In genomic region chr13:28582225-28582891, GRCh38 we compare ENCODE assay signal across 14 cellular contexts.
DNase-seq lines count a peak whose midpoint lies in the region; ATAC-seq, FAIRE-seq and TF ChIP-seq lines count a peak whose summit lies in the region.
"Had no signal": no experiment of that assay in that cellular context is flagged by ENCODE, and none has a peak within 500 bp of the region (broad histone marks: within the 10 kb centered on the region; RNA-seq: fewer than 3 reads in every experiment).

No MANE protein-coding gene starts in this region.

- FAIRE-seq in GM18507 (lab: Jason Lieb, UNC) = peak; percentile 60

- DNase-seq in COLO668 (lab: John Stamatoyannopoulos, UW; ENCODE audit: unreplicated experiment) (peak; percentile 61), GM18507 (ENCODE audit: extremely low spot score, insufficient read length, low read depth) (no peak), NB4 (ENCODE audit: low read depth) (peak; percentile 95), iris pigment epithelial cell (ENCODE audit: low read depth) (peak; percentile 39), NCI-H2081 treated with DMSO at 0.1 percent for 48 hours (lab: John Stamatoyannopoulos, UW) (no peak), left cardiac atrium (no peak), NCI-H146 treated with DMSO at 0.1 percent for 48 hours (lab: John Stamatoyannopoulos, UW; ENCODE audit: unreplicated experiment) (no peak)
- DNase-seq: activated gamma-delta T cell, foreskin keratinocyte, lower lobe of right lung, tibial artery, WERI-Rb-1 had no signal

- no peak overlapping the region for H3K4me3 ChIP-seq in NB4 (ENCODE audit: low read depth, low read length)
- H3K4me3 ChIP-seq: lower lobe of right lung, prostate gland, tibial artery had no signal

- TF ChIP-seq POLR2A in NB4 (IDR thresholded peaks at IDR 0.05; ENCODE audit: extremely low read depth, insufficient read length) = no peak

- intact Hi-C loops in left cardiac atrium (cut with DNase I) = no loop called here

- no peak for TF ChIP-seq CTCF in NB4 (IDR thresholded peaks at IDR 0.05; ENCODE audit: low read depth, low read length)

- ATAC-seq in HG03135 (IDR thresholded peaks at IDR 0.05; ENCODE audit: unreplicated experiment) (no peak), left cardiac atrium (no peak)
- ATAC-seq: foreskin keratinocyte had no signal

Comparison
In these comparisons a context has a peak if more than half of its experiments do, and no peak if none do; other contexts are left out.
1. DNase-seq: peak in COLO668 (single experiment), NB4 (single experiment) and iris pigment epithelial cell (single experiment); none in GM18507 (single experiment), NCI-H2081 treated with DMSO at 0.1 percent for 48 hours (single experiment), left cardiac atrium (single experiment) and NCI-H146 treated with DMSO at 0.1 percent for 48 hours (single experiment).